In the genomic region with DNA sequence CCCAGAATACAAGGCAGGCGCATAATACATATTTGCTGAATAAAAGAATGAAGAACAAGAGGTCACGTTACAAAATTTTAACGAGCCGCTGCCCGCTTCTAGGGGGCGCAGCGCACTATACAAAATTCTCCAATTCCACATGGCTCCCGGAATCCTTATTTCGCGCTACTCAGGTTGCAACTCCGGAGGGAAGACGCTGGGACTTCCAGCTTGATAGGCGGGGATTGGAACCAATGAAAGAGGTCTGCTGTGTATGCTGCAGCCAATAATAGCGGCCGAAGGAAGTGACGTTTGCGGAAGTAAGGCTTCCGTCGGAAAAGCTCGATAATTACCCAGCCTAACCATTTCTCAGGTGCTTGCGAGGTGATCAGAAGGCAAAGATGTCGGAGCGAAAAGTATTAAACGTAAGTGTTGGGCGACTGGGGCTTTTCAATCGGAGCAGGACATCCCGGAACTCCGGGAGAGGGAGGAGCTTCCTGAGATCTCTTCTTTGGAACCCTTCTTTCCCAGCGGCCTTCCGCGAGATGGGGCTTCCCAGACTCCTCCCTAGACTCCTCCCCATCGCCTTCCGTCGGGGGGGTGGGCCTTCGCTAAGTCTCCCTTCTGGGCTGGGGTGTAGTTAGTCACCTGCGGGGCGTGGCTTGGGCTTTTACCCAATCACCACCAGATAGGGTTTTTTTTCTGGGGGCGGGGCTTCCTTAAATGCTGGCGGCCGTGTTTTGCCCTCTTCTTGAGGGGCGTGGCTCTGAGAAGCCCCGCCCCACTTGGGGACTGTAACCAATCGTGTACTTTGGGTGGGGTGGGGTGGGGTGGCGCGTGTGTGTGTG, we compare ENCODE assay signal across 1 cellular context.
TF ChIP-seq lines count a peak whose summit lies in the region.

Gene YJU2 (plus strand): TSS at position 314 of the 827 bp plus-strand sequence. CDS start 67 bp downstream, at position 381.

TF ChIP-seq in K562, 482 proteins besides CTCF, POLR2A, EP300 and RAD21 (continued from another document and continues in another):
- TF ChIP-seq, protein P1, sequence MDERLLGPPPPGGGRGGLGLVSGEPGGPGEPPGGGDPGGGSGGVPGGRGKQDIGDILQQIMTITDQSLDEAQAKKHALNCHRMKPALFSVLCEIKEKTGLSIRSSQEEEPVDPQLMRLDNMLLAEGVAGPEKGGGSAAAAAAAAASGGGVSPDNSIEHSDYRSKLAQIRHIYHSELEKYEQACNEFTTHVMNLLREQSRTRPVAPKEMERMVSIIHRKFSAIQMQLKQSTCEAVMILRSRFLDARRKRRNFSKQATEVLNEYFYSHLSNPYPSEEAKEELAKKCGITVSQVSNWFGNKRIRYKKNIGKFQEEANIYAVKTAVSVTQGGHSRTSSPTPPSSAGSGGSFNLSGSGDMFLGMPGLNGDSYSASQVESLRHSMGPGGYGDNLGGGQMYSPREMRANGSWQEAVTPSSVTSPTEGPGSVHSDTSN (CRISPR knock-in tag; IDR thresholded peaks at IDR 0.05; ENCODE audit: low read depth): peak; percentile 99
- TF ChIP-seq, protein P1 (tag; conservative IDR thresholded peaks at IDR 0.05; ENCODE audit: low read depth): peak; percentile 100
- TF ChIP-seq ZNF224 (CRISPR knock-in tag; IDR thresholded peaks at IDR 0.05) (no peak), SIRT6 (IDR thresholded peaks at IDR 0.05; ENCODE audit: low read depth, low read length) (no peak), ZNF76 (CRISPR knock-in tag; IDR thresholded peaks at IDR 0.05; ENCODE audit: borderline replicate concordance) (peak; percentile 27; the same call in 1 of the 2 replicates), NKRF (IDR thresholded peaks at IDR 0.05; ENCODE audit: borderline replicate concordance) (peak; percentile 54; the same call in 1 of the 2 replicates), ZNF644 (tag; IDR thresholded peaks at IDR 0.05; ENCODE audit: low read depth) (no peak; the same call in 1 of the 2 replicates), PTBP1 (IDR thresholded peaks at IDR 0.05; ENCODE audit: low read depth, low read length) (no peak), NUFIP1 (IDR thresholded peaks at IDR 0.05; ENCODE audit: partially characterized antibody) (no peak), CTBP1 (IDR thresholded peaks at IDR 0.05; ENCODE audit: borderline replicate concordance) (peak; percentile 80), SMARCA5 (IDR thresholded peaks at IDR 0.05) (no peak), TEAD4 (IDR thresholded peaks at IDR 0.05; ENCODE audit: low read length) (peak; percentile 70), TEAD4 (CRISPR knock-in tag; IDR thresholded peaks at IDR 0.05; ENCODE audit: borderline replicate concordance) (no peak), HBP1 (CRISPR knock-in tag; IDR thresholded peaks at IDR 0.05) (no peak), FOXA3 (CRISPR knock-in tag; conservative IDR thresholded peaks at IDR 0.05 in 1 of 2, IDR thresholded peaks at IDR 0.05 in 1 of 2) (no peak), CBX8 (IDR thresholded peaks at IDR 0.05; ENCODE audit: borderline replicate concordance, extremely low read depth, low read depth, low read length, poor library complexity, severe bottlenecking) (no peak), YBX1 (IDR thresholded peaks at IDR 0.05) (no peak), EHMT2 (IDR thresholded peaks at IDR 0.05) (peak; percentile 11; the same call in 1 of the 2 replicates), SIN3B (IDR thresholded peaks at IDR 0.05; ENCODE audit: low read depth) (peak; percentile 96), SMARCA4 (IDR thresholded peaks at IDR 0.05) (0 out of 2 replicates have a peak, but pooled peaks have one; percentile 35), ZNF668 (CRISPR knock-in tag; IDR thresholded peaks at IDR 0.05) (no peak), ZNF277 (CRISPR knock-in tag; IDR thresholded peaks at IDR 0.05; ENCODE audit: borderline replicate concordance) (no peak), BRD4 (IDR thresholded peaks at IDR 0.05) (peak; percentile 70; the same call in 1 of the 2 replicates), ZNF24 (IDR thresholded peaks at IDR 0.05) (peak; percentile 79), SUPT5H (IDR thresholded peaks at IDR 0.05) (peak; percentile 90), RB1 (IDR thresholded peaks at IDR 0.05; ENCODE audit: low read depth) (peak; percentile 88), JUND (IDR thresholded peaks at IDR 0.05; ENCODE audit: borderline replicate concordance, low read depth, low read length) (peak; percentile 68), JUND (tag; IDR thresholded peaks at IDR 0.05; ENCODE audit: borderline replicate concordance, low read depth, low read length) (peak; percentile 62; the same call in 2 of the 3 replicates), NRF1 (conservative IDR thresholded peaks at IDR 0.05 in 1 of 2, IDR thresholded peaks at IDR 0.05 in 1 of 2) (peak; percentile 37 to 50; a peak in 2 of 4 replicates)
- TF ChIP-seq, protein P2, sequence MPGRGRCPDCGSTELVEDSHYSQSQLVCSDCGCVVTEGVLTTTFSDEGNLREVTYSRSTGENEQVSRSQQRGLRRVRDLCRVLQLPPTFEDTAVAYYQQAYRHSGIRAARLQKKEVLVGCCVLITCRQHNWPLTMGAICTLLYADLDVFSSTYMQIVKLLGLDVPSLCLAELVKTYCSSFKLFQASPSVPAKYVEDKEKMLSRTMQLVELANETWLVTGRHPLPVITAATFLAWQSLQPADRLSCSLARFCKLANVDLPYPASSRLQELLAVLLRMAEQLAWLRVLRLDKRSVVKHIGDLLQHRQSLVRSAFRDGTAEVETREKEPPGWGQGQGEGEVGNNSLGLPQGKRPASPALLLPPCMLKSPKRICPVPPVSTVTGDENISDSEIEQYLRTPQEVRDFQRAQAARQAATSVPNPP (IDR thresholded peaks at IDR 0.05; ENCODE audit: borderline replicate concordance, insufficient read depth, insufficient read length): no peak
- TF ChIP-seq, protein P3, sequence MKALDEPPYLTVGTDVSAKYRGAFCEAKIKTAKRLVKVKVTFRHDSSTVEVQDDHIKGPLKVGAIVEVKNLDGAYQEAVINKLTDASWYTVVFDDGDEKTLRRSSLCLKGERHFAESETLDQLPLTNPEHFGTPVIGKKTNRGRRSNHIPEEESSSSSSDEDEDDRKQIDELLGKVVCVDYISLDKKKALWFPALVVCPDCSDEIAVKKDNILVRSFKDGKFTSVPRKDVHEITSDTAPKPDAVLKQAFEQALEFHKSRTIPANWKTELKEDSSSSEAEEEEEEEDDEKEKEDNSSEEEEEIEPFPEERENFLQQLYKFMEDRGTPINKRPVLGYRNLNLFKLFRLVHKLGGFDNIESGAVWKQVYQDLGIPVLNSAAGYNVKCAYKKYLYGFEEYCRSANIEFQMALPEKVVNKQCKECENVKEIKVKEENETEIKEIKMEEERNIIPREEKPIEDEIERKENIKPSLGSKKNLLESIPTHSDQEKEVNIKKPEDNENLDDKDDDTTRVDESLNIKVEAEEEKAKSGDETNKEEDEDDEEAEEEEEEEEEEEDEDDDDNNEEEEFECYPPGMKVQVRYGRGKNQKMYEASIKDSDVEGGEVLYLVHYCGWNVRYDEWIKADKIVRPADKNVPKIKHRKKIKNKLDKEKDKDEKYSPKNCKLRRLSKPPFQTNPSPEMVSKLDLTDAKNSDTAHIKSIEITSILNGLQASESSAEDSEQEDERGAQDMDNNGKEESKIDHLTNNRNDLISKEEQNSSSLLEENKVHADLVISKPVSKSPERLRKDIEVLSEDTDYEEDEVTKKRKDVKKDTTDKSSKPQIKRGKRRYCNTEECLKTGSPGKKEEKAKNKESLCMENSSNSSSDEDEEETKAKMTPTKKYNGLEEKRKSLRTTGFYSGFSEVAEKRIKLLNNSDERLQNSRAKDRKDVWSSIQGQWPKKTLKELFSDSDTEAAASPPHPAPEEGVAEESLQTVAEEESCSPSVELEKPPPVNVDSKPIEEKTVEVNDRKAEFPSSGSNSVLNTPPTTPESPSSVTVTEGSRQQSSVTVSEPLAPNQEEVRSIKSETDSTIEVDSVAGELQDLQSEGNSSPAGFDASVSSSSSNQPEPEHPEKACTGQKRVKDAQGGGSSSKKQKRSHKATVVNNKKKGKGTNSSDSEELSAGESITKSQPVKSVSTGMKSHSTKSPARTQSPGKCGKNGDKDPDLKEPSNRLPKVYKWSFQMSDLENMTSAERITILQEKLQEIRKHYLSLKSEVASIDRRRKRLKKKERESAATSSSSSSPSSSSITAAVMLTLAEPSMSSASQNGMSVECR (CRISPR knock-in tag; IDR thresholded peaks at IDR 0.05): peak; percentile 54; the same call in 1 of the 2 replicates
- TF ChIP-seq, protein P4, sequence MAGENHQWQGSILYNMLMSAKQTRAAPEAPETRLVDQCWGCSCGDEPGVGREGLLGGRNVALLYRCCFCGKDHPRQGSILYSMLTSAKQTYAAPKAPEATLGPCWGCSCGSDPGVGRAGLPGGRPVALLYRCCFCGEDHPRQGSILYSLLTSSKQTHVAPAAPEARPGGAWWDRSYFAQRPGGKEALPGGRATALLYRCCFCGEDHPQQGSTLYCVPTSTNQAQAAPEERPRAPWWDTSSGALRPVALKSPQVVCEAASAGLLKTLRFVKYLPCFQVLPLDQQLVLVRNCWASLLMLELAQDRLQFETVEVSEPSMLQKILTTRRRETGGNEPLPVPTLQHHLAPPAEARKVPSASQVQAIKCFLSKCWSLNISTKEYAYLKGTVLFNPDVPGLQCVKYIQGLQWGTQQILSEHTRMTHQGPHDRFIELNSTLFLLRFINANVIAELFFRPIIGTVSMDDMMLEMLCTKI (IDR thresholded peaks at IDR 0.05; ENCODE audit: partially characterized antibody): no peak
